In genomic region chr12:110577717-110578521, GRCh38 we compare ENCODE assay signal across 7 cellular contexts. TPM values are rescaled to one million over a fixed set of nuclear protein-coding genes. Genes with fewer than 3 reads are reported as not detected.
A peak's percentile ranks its signal among the peaks of the same experiment; 100 is the strongest.
DNase-seq lines count a peak whose midpoint lies in the region; ATAC-seq and TF ChIP-seq lines count a peak whose summit lies in the region.

No MANE protein-coding gene starts in this region.

- no peak for TF ChIP-seq EP300 in suprapubic skin (IDR thresholded peaks at IDR 0.05)

- TF ChIP-seq CTCF in GM13976 (IDR thresholded peaks at IDR 0.05; ENCODE audit: borderline replicate concordance, control extremely low read depth, extremely low read depth, insufficient read depth, missing control alignments) (no peak), suprapubic skin (IDR thresholded peaks at IDR 0.05) (no peak)

- peak overlapping the region; percentile 93 for H3K27ac ChIP-seq in suprapubic skin

- DNase-seq in GM13976 (ENCODE audit: low spot score), result peak; percentile 60
- DNase-seq in M059J (ENCODE audit: low read depth), result peak; percentile 94
- peak; percentile 50 for DNase-seq in activated T-helper 2 cell treated with anti-CD3 and anti-CD28 coated beads, Interferon-gamma antibody, Interleukin-2, Interleukin-4, amounts not matched to agents 10 μg/mL and 5 μg/mL and 100 μg/mL, durations not matched to agents 14 hours and 24 hours and 36 hours (ENCODE audit: low spot score)
- DNase-seq in hepatic stellate cell (ENCODE audit: low spot score), result peak; percentile 73
- DNase-seq in suprapubic skin (ENCODE audit: low spot score in 2 of 2), result no peak

- in situ Hi-C loops in GM13976 (cut with MboI; ENCODE audit: low sequenced_read_pairs, unreplicated experiment), result no loop called here

- H3K27ac Mint-ChIP-seq in activated T-helper 2 cell treated with anti-CD3 and anti-CD28 coated beads, Interferon-gamma antibody, Interleukin-2, Interleukin-4, amounts not matched to agents 10 μg/mL and 5 μg/mL and 100 μg/mL, durations not matched to agents 14 hours and 24 hours and 36 hours, result peak overlapping the region; percentile 96

- TF ChIP-seq POLR2A in suprapubic skin (IDR thresholded peaks at IDR 0.05), result no peak

- peak overlapping the region; percentile 98 for H3K4me3 Mint-ChIP-seq in activated T-helper 2 cell treated with anti-CD3 and anti-CD28 coated beads, Interferon-gamma antibody, Interleukin-2, Interleukin-4, amounts not matched to agents 10 μg/mL and 5 μg/mL and 100 μg/mL, durations not matched to agents 14 hours and 24 hours and 36 hours (ENCODE audit: low read depth)

- H3K9me3 ChIP-seq in suprapubic skin, result no peaks in the 10 kb centered on the region

- H3K36me3 Mint-ChIP-seq in activated T-helper 2 cell treated with anti-CD3 and anti-CD28 coated beads, Interferon-gamma antibody, Interleukin-2, Interleukin-4, amounts not matched to agents 10 μg/mL and 5 μg/mL and 100 μg/mL, durations not matched to agents 14 hours and 24 hours and 36 hours (ENCODE audit: low read depth), result peaks cover 51% of the 10 kb centered on the region

- H3K4me1 ChIP-seq in suprapubic skin, result peaks cover 71% of the 10 kb centered on the region

- H3K27me3 ChIP-seq in suprapubic skin, result no peaks in the 10 kb centered on the region

- 15% methylated on average over 7 of the region's 7 CpGs for WGBS in suprapubic skin

- H3K4me3 ChIP-seq in suprapubic skin, result peak overlapping the region; percentile 13

- intact Hi-C loops in activated T-helper 2 cell treated with anti-CD3 and anti-CD28 coated beads, Interferon-gamma antibody, Interleukin-2, Interleukin-4, amounts not matched to agents 10 μg/mL and 5 μg/mL and 100 μg/mL, durations not matched to agents 14 hours and 24 hours and 36 hours (cut with micrococcal nuclease), result loop anchor here (1.0 to 10.0 kb wide), 7 partner anchors 13 to 857 kb away; partner anchors contain the start of genes RAD9B and VPS29

- H3K4me1 Mint-ChIP-seq in activated T-helper 2 cell treated with anti-CD3 and anti-CD28 coated beads, Interferon-gamma antibody, Interleukin-2, Interleukin-4, amounts not matched to agents 10 μg/mL and 5 μg/mL and 100 μg/mL, durations not matched to agents 14 hours and 24 hours and 36 hours (ENCODE audit: low read depth), result peaks cover 63% of the 10 kb centered on the region

- ATAC-seq in HG02981 (IDR thresholded peaks at IDR 0.05; ENCODE audit: unreplicated experiment), result no peak
- ATAC-seq in GM21737 (IDR thresholded peaks at IDR 0.05; ENCODE audit: unreplicated experiment), result no peak

- H3K36me3 ChIP-seq in suprapubic skin, result no peaks in the 10 kb centered on the region

- H3K27me3 Mint-ChIP-seq in activated T-helper 2 cell treated with anti-CD3 and anti-CD28 coated beads, Interferon-gamma antibody, Interleukin-2, Interleukin-4, amounts not matched to agents 10 μg/mL and 5 μg/mL and 100 μg/mL, durations not matched to agents 14 hours and 24 hours and 36 hours (ENCODE audit: low read depth), result no peaks in the 10 kb centered on the region

- H3K9me3 Mint-ChIP-seq in activated T-helper 2 cell treated with anti-CD3 and anti-CD28 coated beads, Interferon-gamma antibody, Interleukin-2, Interleukin-4, amounts not matched to agents 10 μg/mL and 5 μg/mL and 100 μg/mL, durations not matched to agents 14 hours and 24 hours and 36 hours, result peaks cover 5% of the 10 kb centered on the region

RNA-seq across cellular contexts. Expression of gene PPTC7, which starts 5.2 kb away (rescaled TPM):
- 1.7 and 5.2 TPM in 2 replicates for total RNA-seq in M059J (2014; rRNA removed; shearing (Covaris generic))
- total RNA-seq in activated T-helper 2 cell treated with anti-CD3 and anti-CD28 coated beads, Interferon-gamma antibody, Interleukin-2, Interleukin-4, amounts not matched to agents 10 μg/mL and 5 μg/mL and 100 μg/mL, durations not matched to agents 14 hours and 24 hours and 36 hours, result 41.7 and 42.4 TPM in 2 replicates
- total RNA-seq in suprapubic skin, result 10 to 100 TPM; 24.6 to 36.6 (median 29.1) TPM

RNA-seq across cellular contexts. Expression of gene TCTN1, which starts 36.0 kb away (rescaled TPM):
- total RNA-seq in M059J (2014; rRNA removed; shearing (Covaris generic)), result 40.4 and 42.8 TPM in 2 replicates
- total RNA-seq in activated T-helper 2 cell treated with anti-CD3 and anti-CD28 coated beads, Interferon-gamma antibody, Interleukin-2, Interleukin-4, amounts not matched to agents 10 μg/mL and 5 μg/mL and 100 μg/mL, durations not matched to agents 14 hours and 24 hours and 36 hours, result 5.1 and 6.6 TPM in 2 replicates
- total RNA-seq in suprapubic skin, result 10 to 100 TPM; 18.9 to 46.4 (median 28.4) TPM

Comparison
In these comparisons a context has a peak if more than half of its experiments do, and no peak if none do; other contexts are left out.
1. DNase-seq: peak in GM13976 (single experiment), M059J (single experiment), activated T-helper 2 cell treated with anti-CD3 and anti-CD28 coated beads, Interferon-gamma antibody, Interleukin-2, Interleukin-4, amounts not matched to agents 10 μg/mL and 5 μg/mL and 100 μg/mL, durations not matched to agents 14 hours and 24 hours and 36 hours (single experiment) and hepatic stellate cell (single experiment); none in suprapubic skin (0 of 2).